Comparison of ENCODE assay signal across 7 cellular contexts in genomic region chr9:75877758-75878157, GRCh38.
DNase-seq lines count a peak whose midpoint lies in the region; ATAC-seq and TF ChIP-seq lines count a peak whose summit lies in the region.
"Not testable (repeated sequence)": the region's sequence is repeated elsewhere in the genome, so short reads cannot be mapped to it uniquely, and the experiment has no call there.

No MANE protein-coding gene starts in this region.

- H3K36me3 ChIP-seq in BLaER1: not testable (repeated sequence)

- not testable (repeated sequence) for H3K27me3 ChIP-seq in BLaER1

- H3K9ac ChIP-seq in BLaER1: not testable (repeated sequence)

- peak overlapping the region; percentile 42 for H3K4me2 ChIP-seq in BLaER1

- ATAC-seq in GM18505 (IDR thresholded peaks at IDR 0.05; ENCODE audit: unreplicated experiment) (peak; percentile 89), GM18907 (IDR thresholded peaks at IDR 0.05; ENCODE audit: unreplicated experiment) (peak; percentile 76), GM21576 (IDR thresholded peaks at IDR 0.05; ENCODE audit: unreplicated experiment) (peak; percentile 58), HG03175 (IDR thresholded peaks at IDR 0.05; ENCODE audit: unreplicated experiment) (peak; percentile 61)

- H3K4me1 ChIP-seq in BLaER1: peaks cover 19% of the 10 kb centered on the region

- H3K4me3 ChIP-seq in BLaER1: not testable (repeated sequence)

- not testable (repeated sequence) for H3K9me3 ChIP-seq in BLaER1

- DNase-seq in NAMALWA (ENCODE audit: low spot score) (peak; percentile 13), glomerular visceral epithelial cell (ENCODE audit: extremely low spot score) (peak; percentile 55)

- not testable (repeated sequence) for H3K27ac ChIP-seq in BLaER1

- not testable (repeated sequence) for TF ChIP-seq POLR2A in GM18505 (IDR thresholded peaks at IDR 0.05; ENCODE audit: borderline replicate concordance, extremely low read depth, insufficient read depth, insufficient read length)

- H4K20me1 ChIP-seq in BLaER1: not testable (repeated sequence)
